1 cellular context compared by ENCODE assay signal in the genomic region with DNA sequence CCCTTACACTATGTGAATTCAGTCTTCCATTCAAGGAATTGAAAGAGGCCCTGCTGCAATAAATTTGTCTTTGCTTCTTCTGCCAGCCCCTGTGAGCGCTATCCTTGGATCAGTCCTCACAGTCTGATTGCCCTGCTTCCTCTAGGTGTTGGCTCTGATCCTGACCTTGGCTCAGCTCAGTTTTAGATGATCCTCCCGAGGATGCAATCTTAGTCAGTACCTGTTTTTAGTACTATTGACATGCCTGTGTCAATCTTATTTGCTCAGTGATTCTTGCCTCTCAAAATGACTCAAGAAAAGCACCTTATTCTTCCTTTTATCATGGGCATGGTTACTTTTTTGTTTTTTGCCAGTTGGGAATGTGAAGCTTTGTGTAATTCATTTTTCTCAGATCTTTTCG.
TF ChIP-seq lines count a peak whose summit lies in the region.

No MANE protein-coding gene starts in this region.

TF ChIP-seq in HCT116, 20 proteins besides CTCF, POLR2A, EP300 and RAD21 (continued from another document):
- TF ChIP-seq, protein P1, sequence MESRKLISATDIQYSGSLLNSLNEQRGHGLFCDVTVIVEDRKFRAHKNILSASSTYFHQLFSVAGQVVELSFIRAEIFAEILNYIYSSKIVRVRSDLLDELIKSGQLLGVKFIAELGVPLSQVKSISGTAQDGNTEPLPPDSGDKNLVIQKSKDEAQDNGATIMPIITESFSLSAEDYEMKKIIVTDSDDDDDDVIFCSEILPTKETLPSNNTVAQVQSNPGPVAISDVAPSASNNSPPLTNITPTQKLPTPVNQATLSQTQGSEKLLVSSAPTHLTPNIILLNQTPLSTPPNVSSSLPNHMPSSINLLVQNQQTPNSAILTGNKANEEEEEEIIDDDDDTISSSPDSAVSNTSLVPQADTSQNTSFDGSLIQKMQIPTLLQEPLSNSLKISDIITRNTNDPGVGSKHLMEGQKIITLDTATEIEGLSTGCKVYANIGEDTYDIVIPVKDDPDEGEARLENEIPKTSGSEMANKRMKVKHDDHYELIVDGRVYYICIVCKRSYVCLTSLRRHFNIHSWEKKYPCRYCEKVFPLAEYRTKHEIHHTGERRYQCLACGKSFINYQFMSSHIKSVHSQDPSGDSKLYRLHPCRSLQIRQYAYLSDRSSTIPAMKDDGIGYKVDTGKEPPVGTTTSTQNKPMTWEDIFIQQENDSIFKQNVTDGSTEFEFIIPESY (IDR thresholded peaks at IDR 0.05; ENCODE audit: extremely low read depth, insufficient replicate concordance, low read length), result no peak
- no peak for TF ChIP-seq EZH2phosphoT487 (IDR thresholded peaks at IDR 0.05; ENCODE audit: borderline replicate concordance)
- TF ChIP-seq SP1 (IDR thresholded peaks at IDR 0.05; ENCODE audit: low read depth), result no peak
- no peak for TF ChIP-seq YY1 (IDR thresholded peaks at IDR 0.05; ENCODE audit: extremely low read depth, insufficient replicate concordance, low read depth, low read length)
